8 cellular contexts compared by ENCODE assay signal in genomic region chr19:35644206-35644986, GRCh38. TPM values are rescaled to one million over a fixed set of nuclear protein-coding genes. Genes with fewer than 3 reads are reported as not detected.
DNase-seq lines count a peak whose midpoint lies in the region; ATAC-seq and TF ChIP-seq lines count a peak whose summit lies in the region.

No MANE protein-coding gene starts in this region.

- TF ChIP-seq CTCF in DOHH2 (IDR thresholded peaks at IDR 0.05; ENCODE audit: low read depth, low read length, poor library complexity, severe bottlenecking) (no peak), fibroblast of villous mesenchyme (IDR thresholded peaks at IDR 0.05; ENCODE audit: insufficient read depth, low read depth, low read length) (no peak), neural crest cell (conservative IDR thresholded peaks at IDR 0.05) (no peak)

- peak overlapping the region; percentile 81 for H3K4me3 ChIP-seq in DOHH2 (ENCODE audit: low read length)
- H3K4me3 ChIP-seq in fibroblast of villous mesenchyme (ENCODE audit: low read depth, low read length): peak overlapping the region; percentile 68

- H3K79me2 ChIP-seq in DOHH2 (ENCODE audit: control insufficient read depth, low read length): peaks cover 13% of the 10 kb centered on the region

- peaks cover 13% of the 10 kb centered on the region for H3F3A ChIP-seq in DOHH2 (ENCODE audit: control insufficient read depth, insufficient read depth)

- peak overlapping the region; percentile 87 for H3K4me3 Mint-ChIP-seq in neural crest cell
- peak overlapping the region; percentile 85 to 89 for H3K4me3 Mint-ChIP-seq in stimulated activated naive CD8-positive, alpha-beta T cell treated with anti-CD3 and anti-CD28 coated beads, Interleukin-15, amount 100 ng/mL, for 72 hours

- H4K20me1 ChIP-seq in DOHH2 (ENCODE audit: control insufficient read depth, insufficient read depth, low read depth, low read length): peaks cover 3% of the 10 kb centered on the region; the same call in 1 of the 2 replicates

- ATAC-seq in stimulated activated naive CD8-positive, alpha-beta T cell treated with anti-CD3 and anti-CD28 coated beads, Interleukin-15, amount 100 ng/mL, for 72 hours: peak; percentile 88

- H3K27me3 Mint-ChIP-seq in neural crest cell (ENCODE audit: low read depth): peaks cover 2% of the 10 kb centered on the region
- no peaks in the 10 kb centered on the region for H3K27me3 Mint-ChIP-seq in stimulated activated naive CD8-positive, alpha-beta T cell treated with anti-CD3 and anti-CD28 coated beads, Interleukin-15, amount 100 ng/mL, for 72 hours

- peaks cover 55% of the 10 kb centered on the region for H3K4me1 ChIP-seq in DOHH2 (ENCODE audit: control insufficient read depth, low read length)

- DNase-seq in GOT3 (lab: John Stamatoyannopoulos, UW) (peak; percentile 53), M059J (ENCODE audit: low read depth) (peak; percentile 95), SHP77 (lab: John Stamatoyannopoulos, UW) (peak; percentile 93 to 94), fibroblast of villous mesenchyme (ENCODE audit: low read depth) (peak; percentile 95), neural crest cell (ENCODE audit: low read depth, low spot score) (peak; percentile 74)
- peak; percentile 98 for DNase-seq in activated effector memory CD4-positive, alpha-beta T cell treated with anti-CD3 and anti-CD28 coated beads, Interleukin-2, amount 50 U/mL, for 16 hours
- DNase-seq in stimulated activated naive CD8-positive, alpha-beta T cell treated with anti-CD3 and anti-CD28 coated beads, Interleukin-15, amount 100 ng/mL, for 72 hours: peak; percentile 96 to 97

- peak overlapping the region; percentile 73 for H3K27ac Mint-ChIP-seq in neural crest cell (ENCODE audit: unreplicated experiment)
- H3K27ac Mint-ChIP-seq in stimulated activated naive CD8-positive, alpha-beta T cell treated with anti-CD3 and anti-CD28 coated beads, Interleukin-15, amount 100 ng/mL, for 72 hours: peak overlapping the region; percentile 88 to 95

- H3K4me2 ChIP-seq in DOHH2 (ENCODE audit: low read length): peak overlapping the region; percentile 92

- no peaks in the 10 kb centered on the region for H3K36me3 Mint-ChIP-seq in neural crest cell (ENCODE audit: low read depth)

- no peaks in the 10 kb centered on the region for H3K9me3 ChIP-seq in DOHH2 (ENCODE audit: control insufficient read depth, insufficient read depth, low read length)

- H3K4me1 Mint-ChIP-seq in neural crest cell: peaks cover 42% of the 10 kb centered on the region
- H3K4me1 Mint-ChIP-seq in stimulated activated naive CD8-positive, alpha-beta T cell treated with anti-CD3 and anti-CD28 coated beads, Interleukin-15, amount 100 ng/mL, for 72 hours: peaks cover 50% of the 10 kb centered on the region

- H3K27ac ChIP-seq in DOHH2 (ENCODE audit: low read depth, low read length): peak overlapping the region; percentile 34

- H3K27me3 ChIP-seq in DOHH2 (ENCODE audit: control insufficient read depth, low read length): no peaks in the 10 kb centered on the region

- peaks cover 6% of the 10 kb centered on the region for H3K36me3 ChIP-seq in DOHH2 (ENCODE audit: control insufficient read depth, low read length)

- H3K9me2 ChIP-seq in DOHH2 (replicated peaks; ENCODE audit: control insufficient read depth, low read length): no peaks in the 10 kb centered on the region

- H3K9me3 Mint-ChIP-seq in neural crest cell: no peaks in the 10 kb centered on the region
- H3K9me3 Mint-ChIP-seq in stimulated activated naive CD8-positive, alpha-beta T cell treated with anti-CD3 and anti-CD28 coated beads, Interleukin-15, amount 100 ng/mL, for 72 hours: no peaks in the 10 kb centered on the region

RNA-seq across cellular contexts. Expression of gene ETV2, which starts 2.9 kb away (rescaled TPM):
- 0.54 TPM in 1 of 2 replicates, not detected in the other for total RNA-seq in M059J (2014; rRNA removed; shearing (Covaris generic))
- under 0.01 and 0.86 TPM in 2 replicates for total RNA-seq in fibroblast of villous mesenchyme
- total RNA-seq in neural crest cell: 1.7 and 1.8 TPM in 2 replicates

RNA-seq across cellular contexts. Expression of gene COX6B1, which starts 3.7 kb away (rescaled TPM):
- total RNA-seq in M059J (2014; rRNA removed; shearing (Covaris generic)): 635 and 1,532 TPM in 2 replicates
- 165 and 215 TPM in 2 replicates for total RNA-seq in fibroblast of villous mesenchyme
- total RNA-seq in neural crest cell: 329 and 339 TPM in 2 replicates

RNA-seq across cellular contexts. Expression of gene RBM42, which starts 15.6 kb away (rescaled TPM):
- 97.1 and 128 TPM in 2 replicates for total RNA-seq in M059J (2014; rRNA removed; shearing (Covaris generic))
- total RNA-seq in fibroblast of villous mesenchyme: 41.0 and 54.1 TPM in 2 replicates
- 88.1 and 96.8 TPM in 2 replicates for total RNA-seq in neural crest cell

RNA-seq across cellular contexts. Expression of gene UPK1A, which starts 21.9 kb away (rescaled TPM):
- total RNA-seq in M059J (2014; rRNA removed; shearing (Covaris generic)): 0.47 TPM in 1 of 2 replicates, not detected in the other
- total RNA-seq in fibroblast of villous mesenchyme: not detected in 2 replicates
- total RNA-seq in neural crest cell: not detected in 2 replicates

RNA-seq across cellular contexts. Expression of gene HAUS5, which starts 31.9 kb away (rescaled TPM):
- 9.1 and 10.1 TPM in 2 replicates for total RNA-seq in M059J (2014; rRNA removed; shearing (Covaris generic))
- 6.5 and 6.8 TPM in 2 replicates for total RNA-seq in fibroblast of villous mesenchyme
- 52.8 and 55.9 TPM in 2 replicates for total RNA-seq in neural crest cell

Comparison
In these comparisons a context has a peak if more than half of its experiments do, and no peak if none do; other contexts are left out.
1. Peak in every context shown above with its lines: DNase-seq, ATAC-seq, H3K4me3 ChIP-seq and H3K27ac ChIP-seq.